ENCODE assay signal across 31 cellular contexts in genomic region chr1:29728703-29729102, GRCh38.
"Had no signal": no experiment of that assay in that cellular context is flagged by ENCODE, and none has a peak within 500 bp of the region (broad histone marks: within the 10 kb centered on the region; RNA-seq: fewer than 3 reads in every experiment).

No MANE protein-coding gene starts in this region.

- DNase-seq: activated effector memory CD4-positive, alpha-beta T cell treated with anti-CD3 and anti-CD28 coated beads, Interleukin-2, amount 50 U/mL, for 16 hours; activated effector memory CD4-positive, alpha-beta T cell treated with Interleukin-2 at 50 U/mL for 16 hours; activated gamma-delta T cell; activated gamma-delta T cell treated with Interleukin-2 at 50 U/mL for 16 hours; activated naive CD4-positive, alpha-beta T cell; activated naive CD4-positive, alpha-beta T cell treated with anti-CD3 and anti-CD28 coated beads for 36 hours; activated naive CD4-positive, alpha-beta T cell treated with anti-CD3 and anti-CD28 coated beads, Interleukin-2, amount 10 ng/mL, durations not matched to agents 7 days and 5 days; activated naive CD4-positive, alpha-beta T cell treated with anti-CD3 and anti-CD28 coated beads, Interleukin-2, amount 50 U/mL, for 16 hours; activated naive CD4-positive, alpha-beta T cell treated with Interleukin-2 at 50 U/mL for 16 hours; activated naive CD8-positive, alpha-beta T cell treated with anti-CD3 and anti-CD28 coated beads for 36 hours; activated naive CD8-positive, alpha-beta T cell treated with anti-CD3 and anti-CD28 coated beads, Interleukin-2, amount 10 ng/mL, durations not matched to agents 7 days and 5 days; activated naive CD8-positive, alpha-beta T cell treated with anti-CD3 and anti-CD28 coated beads, Interleukin-2, amount 50 U/mL, for 24 hours; activated T-cell treated with anti-CD3 and anti-CD28 coated beads, Interleukin-2, amount 50 U/mL, for 24 hours; activated T-cell treated with anti-CD3 and anti-CD28 coated beads, Interleukin-2, amount 50 U/mL, for 4 hours; activated T-cell treated with anti-CD3 and anti-CD28 coated beads, Interleukin-2, amount 50 U/mL, for 48 hours; activated T-cell treated with anti-CD3 and anti-CD28 coated beads, Interleukin-2, amount 50 U/mL, for 72 hours; adrenal gland; amniotic stem cell; amygdala; anterior cingulate cortex; aorta; body of pancreas; brain microvascular endothelial cell; central memory CD4-positive, alpha-beta T cell; cerebellar nuclear complex had no signal

- H3K27ac ChIP-seq: adrenal gland, ascending aorta, body of pancreas, brain microvascular endothelial cell, breast epithelium, cardiac muscle cell had no signal

- H3K27me3 ChIP-seq: adrenal gland, ascending aorta, body of pancreas, brain microvascular endothelial cell, breast epithelium had no signal

- H3K9me3 ChIP-seq: adrenal gland, ascending aorta, body of pancreas, breast epithelium had no signal

- FAIRE-seq: astrocyte had no signal

- H3K4me3 ChIP-seq: adrenal gland, ascending aorta, body of pancreas, breast epithelium, cardiac muscle cell had no signal

- ATAC-seq: activated naive CD4-positive, alpha-beta T cell treated with anti-CD3 and anti-CD28 coated beads, Interleukin-2, amount 50 U/mL, for 72 hours; activated T-cell treated with anti-CD3 and anti-CD28 coated beads, Interleukin-2, amount 50 U/mL, for 4 hours; activated T-cell treated with anti-CD3 and anti-CD28 coated beads, Interleukin-2, amount 50 U/mL, for 72 hours; activated T-helper 17 cell treated with anti-CD3 and anti-CD28 coated beads, Interleukin-2, amount 50 U/mL, for 72 hours; body of pancreas had no signal

- H3K4me1 ChIP-seq: adrenal gland, ascending aorta, body of pancreas, breast epithelium had no signal

- H3K36me3 ChIP-seq: adrenal gland, ascending aorta, brain microvascular endothelial cell, breast epithelium, cardiac muscle cell had no signal
